ENCODE assay signal across 5 cellular contexts in genomic region chr1:13011932-13012331, GRCh38. TPM values are rescaled to one million over a fixed set of nuclear protein-coding genes. Genes with fewer than 3 reads are reported as not detected.
"Had no signal": no experiment of that assay in that cellular context is flagged by ENCODE, and none has a peak within 500 bp of the region (broad histone marks: within the 10 kb centered on the region; RNA-seq: fewer than 3 reads in every experiment).

No MANE protein-coding gene starts in this region.

RNA-seq across cellular contexts. Expression of gene PRAMEF27, which starts 44.4 kb away (rescaled TPM):
- total RNA-seq: HepG2, HT-29, HT1080, IMR-90, K562 had no signal

RNA-seq across cellular contexts. Expression of gene HNRNPCL3, which starts 48.6 kb away (rescaled TPM):
- total RNA-seq: HepG2, HT-29, HT1080, IMR-90, K562 had no signal

RNA-seq across cellular contexts. Expression of gene PRAMEF25, which starts 58.6 kb away (rescaled TPM):
- total RNA-seq: HepG2, HT-29, HT1080, IMR-90, K562 had no signal
